21 cellular contexts compared by ENCODE assay signal in the genomic region with DNA sequence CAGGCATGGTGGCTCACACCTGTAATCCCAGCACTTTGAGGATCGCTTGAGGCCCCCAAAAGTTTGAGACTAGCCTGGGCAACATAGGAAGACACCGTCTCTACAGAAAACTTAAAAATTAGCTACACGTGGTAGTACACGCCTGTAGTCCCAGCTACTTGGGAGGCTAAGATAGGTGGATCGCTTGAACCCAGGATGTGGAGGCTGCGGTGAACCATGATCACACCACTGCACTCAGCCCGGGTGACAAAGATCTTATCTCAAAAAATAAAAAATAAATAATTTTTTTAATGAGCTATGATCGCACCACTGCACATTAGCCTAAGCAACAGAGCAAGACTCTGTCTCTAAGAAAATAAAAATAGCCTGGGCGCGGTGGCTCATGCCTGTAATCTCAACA.
"Had no signal": no experiment of that assay in that cellular context is flagged by ENCODE, and none has a peak within 500 bp of the region (broad histone marks: within the 10 kb centered on the region; RNA-seq: fewer than 3 reads in every experiment).

No MANE protein-coding gene starts in this region.

- ATAC-seq: activated CD8-positive, alpha-beta T cell treated with anti-CD3 and anti-CD28 coated beads for 36 hours; gastroesophageal sphincter; left cardiac atrium; psoas muscle had no signal

- FAIRE-seq: keratinocyte had no signal

- H3K36me3 Mint-ChIP-seq: naive B cell had no signal

- H3K27ac Mint-ChIP-seq: activated CD8-positive, alpha-beta T cell treated with anti-CD3 and anti-CD28 coated beads for 36 hours; activated naive CD8-positive, alpha-beta T cell; naive B cell; neural progenitor cell had no signal

- H3K27me3 Mint-ChIP-seq: activated CD8-positive, alpha-beta T cell treated with anti-CD3 and anti-CD28 coated beads for 36 hours; activated naive CD8-positive, alpha-beta T cell had no signal

- H3K4me3 Mint-ChIP-seq: activated CD8-positive, alpha-beta T cell treated with anti-CD3 and anti-CD28 coated beads for 36 hours; activated naive CD8-positive, alpha-beta T cell; naive B cell; neural progenitor cell had no signal

- H3K9me3 Mint-ChIP-seq: activated CD8-positive, alpha-beta T cell treated with anti-CD3 and anti-CD28 coated beads for 36 hours; naive B cell; neural progenitor cell had no signal

- DNase-seq: activated CD4-positive, alpha-beta T cell treated with anti-CD3 and anti-CD28 coated beads for 4 hours; activated CD8-positive, alpha-beta T cell treated with anti-CD3 and anti-CD28 coated beads for 36 hours; activated effector memory CD4-positive, alpha-beta T cell treated with Interleukin-2 at 50 U/mL for 16 hours; activated naive CD4-positive, alpha-beta T cell treated with Interleukin-2 at 50 U/mL for 16 hours; anterior cingulate cortex; dorsolateral prefrontal cortex; effector memory CD4-positive, alpha-beta T cell; left cardiac atrium; mammary epithelial cell; naive B cell; occipital lobe; psoas muscle; stimulated activated CD4-positive, alpha-beta T cell treated with anti-CD3 and anti-CD28 coated beads, Interleukin-15, amount 100 ng/mL, for 24 hours; stimulated activated CD4-positive, alpha-beta T cell treated with anti-CD3 and anti-CD28 coated beads, Interleukin-2, amount 100 ng/mL, for 24 hours; stimulated activated naive CD4-positive, alpha-beta T cell treated with Interleukin-2 at 50 U/mL for 16 hours; trophoblast cell; uterus had no signal
